Comparison of ENCODE assay signal across 1 cellular context in genomic region chr4:78629991-78630541, GRCh38.
TF ChIP-seq lines count a peak whose summit lies in the region.

No MANE protein-coding gene starts in this region.

TF ChIP-seq in K562, 482 proteins besides CTCF, POLR2A, EP300 and RAD21 (continued from another document and continues in another):
- TF ChIP-seq HOMEZ (CRISPR knock-in tag; IDR thresholded peaks at IDR 0.05) (no peak), MECOM (CRISPR knock-in tag; IDR thresholded peaks at IDR 0.05) (peak; percentile 69), LARP7 (IDR thresholded peaks at IDR 0.05) (no peak), ZBTB26 (CRISPR knock-in tag; IDR thresholded peaks at IDR 0.05) (no peak), ATF3 (IDR thresholded peaks at IDR 0.05) (peak; percentile 53; the same call in 1 of the 2 replicates), ATF3 (CRISPR knock-in tag; conservative IDR thresholded peaks at IDR 0.05) (no peak), PBX2 (CRISPR knock-in tag; IDR thresholded peaks at IDR 0.05; ENCODE audit: low read depth) (no peak), PBX2 (tag; conservative IDR thresholded peaks at IDR 0.05; ENCODE audit: low read depth) (peak; percentile 51; the same call in 1 of the 2 replicates), KDM1A (IDR thresholded peaks at IDR 0.05) (peak; percentile 87 to 90), CGGBP1 (CRISPR knock-in tag; IDR thresholded peaks at IDR 0.05) (no peak), ID3 (CRISPR knock-in tag; IDR thresholded peaks at IDR 0.05) (no peak), ID3 (tag; IDR thresholded peaks at IDR 0.05) (no peak; the same call in 1 of the 2 replicates), ZNF354B (CRISPR knock-in tag; IDR thresholded peaks at IDR 0.05) (no peak), TRIM24 (IDR thresholded peaks at IDR 0.05) (peak in 1 of 2 experiments; percentile 49; a peak in 2 of 4 replicates), IRF1 (CRISPR knock-in tag; IDR thresholded peaks at IDR 0.05; ENCODE audit: borderline replicate concordance) (no peak), ZNF143 (CRISPR knock-in tag; IDR thresholded peaks at IDR 0.05) (no peak), ETS2 (tag; IDR thresholded peaks at IDR 0.05; ENCODE audit: borderline replicate concordance, poor library complexity, severe bottlenecking) (no peak), ZSCAN29 (IDR thresholded peaks at IDR 0.05) (no peak), SMARCA4 (IDR thresholded peaks at IDR 0.05) (peak; percentile 61), BCOR (IDR thresholded peaks at IDR 0.05) (peak; percentile 7; the same call in 1 of the 2 replicates), ZNF780A (CRISPR knock-in tag; IDR thresholded peaks at IDR 0.05) (no peak), NCOR1 (IDR thresholded peaks at IDR 0.05) (peak; percentile 70), DEAF1 (CRISPR knock-in tag; IDR thresholded peaks at IDR 0.05) (no peak), BRD9 (IDR thresholded peaks at IDR 0.05; ENCODE audit: low read depth, partially characterized antibody) (no peak), CAMTA2 (CRISPR knock-in tag; conservative IDR thresholded peaks at IDR 0.05) (no peak), E2F5 (CRISPR knock-in tag; IDR thresholded peaks at IDR 0.05) (no peak), SMAD2 (IDR thresholded peaks at IDR 0.05; ENCODE audit: low read depth, low read length) (no peak), PRDM10 (IDR thresholded peaks at IDR 0.05; ENCODE audit: partially characterized antibody) (no peak), ZNF165 (CRISPR knock-in tag; IDR thresholded peaks at IDR 0.05; ENCODE audit: borderline replicate concordance) (0 out of 2 replicates have a peak, but pooled peaks have one; percentile 24), MYC (IDR thresholded peaks at IDR 0.05; ENCODE audit: low read depth, low read length) (peak; percentile 53), MYC (CRISPR knock-in tag; IDR thresholded peaks at IDR 0.05; ENCODE audit: borderline replicate concordance, low read depth) (no peak), JUND (IDR thresholded peaks at IDR 0.05; ENCODE audit: borderline replicate concordance, low read depth, low read length) (peak; percentile 58), JUND (tag; IDR thresholded peaks at IDR 0.05; ENCODE audit: borderline replicate concordance, low read depth, low read length) (peak; percentile 8; the same call in 1 of the 3 replicates), NFE2L1 (tag; IDR thresholded peaks at IDR 0.05; ENCODE audit: borderline replicate concordance, low read depth) (no peak), MAZ (CRISPR knock-in tag; conservative IDR thresholded peaks at IDR 0.05 in 1 of 2, IDR thresholded peaks at IDR 0.05 in 1 of 2) (peak in 1 of 2 experiments; percentile 22; a peak in 1 of 4 replicates), KLF16 (IDR thresholded peaks at IDR 0.05) (peak; percentile 53; the same call in 1 of the 2 replicates), NBN (IDR thresholded peaks at IDR 0.05; ENCODE audit: low read depth) (no peak; the same call in 1 of the 2 replicates), CXXC5 (CRISPR knock-in tag; IDR thresholded peaks at IDR 0.05) (peak; percentile 55), NFATC3 (IDR thresholded peaks at IDR 0.05) (0 out of 2 replicates have a peak, but pooled peaks have one; percentile 41), USF2 (CRISPR knock-in tag; IDR thresholded peaks at IDR 0.05) (peak; percentile 90), NFRKB (IDR thresholded peaks at IDR 0.05; ENCODE audit: low read depth) (0 out of 2 replicates have a peak, but pooled peaks have one; percentile 61), TFAP4 (CRISPR knock-in tag; IDR thresholded peaks at IDR 0.05; ENCODE audit: borderline replicate concordance) (no peak), ATF7 (IDR thresholded peaks at IDR 0.05) (0 out of 2 replicates have a peak, but pooled peaks have one; percentile 46), ZFP36 (IDR thresholded peaks at IDR 0.05; ENCODE audit: low read depth, low read length, partially characterized antibody) (peak; percentile 22), FOXJ3 (CRISPR knock-in tag; IDR thresholded peaks at IDR 0.05) (no peak), ARID2 (IDR thresholded peaks at IDR 0.05) (no peak)
